ENCODE assay signal across 4 cellular contexts in the genomic region with DNA sequence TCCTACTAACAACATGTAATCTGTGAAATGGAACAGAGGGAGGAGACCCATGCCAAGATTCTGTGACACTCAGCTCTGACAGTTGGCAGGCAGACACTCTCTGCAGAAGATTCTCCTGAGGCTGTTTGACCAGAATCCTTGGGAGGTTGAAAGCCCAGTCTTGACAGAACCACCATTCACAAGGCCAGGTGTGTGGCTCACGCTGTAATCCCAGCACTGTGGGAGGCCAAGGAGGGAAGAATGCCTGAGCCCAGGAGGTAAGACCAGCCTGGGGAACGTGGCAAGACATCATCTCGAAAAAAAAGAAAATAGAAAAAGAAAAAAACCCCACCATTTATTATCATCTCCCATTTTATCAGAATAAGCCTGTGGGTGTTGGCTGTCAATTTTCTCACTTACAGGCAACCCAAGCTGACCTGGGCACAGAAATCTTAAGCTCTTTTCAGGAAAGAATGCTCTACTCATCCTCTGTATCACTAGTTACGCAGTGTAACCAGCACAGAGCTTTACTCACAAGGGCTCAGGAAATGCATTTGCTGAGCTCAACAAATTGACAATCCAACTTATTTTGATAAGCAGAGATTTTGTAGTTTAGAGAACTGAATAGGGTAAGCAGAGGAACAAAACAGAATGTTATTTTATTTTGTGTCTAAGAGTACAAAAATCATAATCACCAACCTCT. TPM values are rescaled to one million over a fixed set of nuclear protein-coding genes. Genes with fewer than 3 reads are reported as not detected.
"Had no signal": no experiment of that assay in that cellular context is flagged by ENCODE, and none has a peak within 500 bp of the region (broad histone marks: within the 10 kb centered on the region; RNA-seq: fewer than 3 reads in every experiment).

No MANE protein-coding gene starts in this region.

RNA-seq across cellular contexts. Expression of gene NBPF4, which starts 16.8 kb away (rescaled TPM):
- total RNA-seq: HepG2, HT-29, HT1080, IMR-90 had no signal
- polyA plus RNA-seq: HepG2, IMR-90 had no signal
